ENCODE assay signal across 25 cellular contexts in genomic region chr1:202880062-202880461, GRCh38. TPM values are rescaled to one million over a fixed set of nuclear protein-coding genes. Genes with fewer than 3 reads are reported as not detected.
DNase-seq lines count a peak whose midpoint lies in the region; ATAC-seq, FAIRE-seq and TF ChIP-seq lines count a peak whose summit lies in the region.
"Had no signal": no experiment of that assay in that cellular context is flagged by ENCODE, and none has a peak within 500 bp of the region (broad histone marks: within the 10 kb centered on the region; RNA-seq: fewer than 3 reads in every experiment).

No MANE protein-coding gene starts in this region.

- H3K4me3 Mint-ChIP-seq in T-helper 17 cell = no peak overlapping the region
- H3K4me3 Mint-ChIP-seq in natural killer cell treated with Interleukin-12 subunit alpha and Interleukin-12 subunit beta and Interleukin-15 and Interleukin-18, amount 100 ng/mL, for 72 hours = no peak overlapping the region
- H3K4me3 Mint-ChIP-seq: CD8-positive, alpha-beta memory T cell; GM23338 had no signal

- no peaks in the 10 kb centered on the region for H3K27me3 ChIP-seq in K562 (ENCODE audit: control insufficient read depth in 2 of 2, insufficient read depth in 2 of 2, low read length in 2 of 2)
- H3K27me3 ChIP-seq in colonic mucosa = no peaks in the 10 kb centered on the region
- H3K27me3 ChIP-seq: BE2C had no signal

- H3K4me3 ChIP-seq in K562 (no peak overlapping the region), colonic mucosa (no peak overlapping the region), mucosa of descending colon (no peak overlapping the region)
- H3K4me3 ChIP-seq: GM12878, GM23338 had no signal

- in situ Hi-C loops in K562 (cut with MboI) = no loop called here

- H3K4me1 ChIP-seq in K562 (replicated peaks in 1 of 2; ENCODE audit: control insufficient read depth in 2 of 2, insufficient read depth in 2 of 2, low read length in 2 of 2) (no peaks in the 10 kb centered on the region; a peak in 1 of 5 replicates), colonic mucosa (no peaks in the 10 kb centered on the region), mucosa of descending colon (ENCODE audit: low read depth) (no peaks in the 10 kb centered on the region)
- H3K4me1 ChIP-seq: BE2C had no signal

- POLR2A ChIA-PET in K562 (lab: Yijun Ruan, JAX) = interaction anchor here (0.7 to 2.4 kb wide), 3 partner anchors 9 to 18 kb away, joined by 3 to 11 read pairs (median 4); partner anchors contain the start of gene RABIF

- peak; percentile 11 for FAIRE-seq in K562 (lab: Jason Lieb, UNC)
- FAIRE-seq: A204.1, GM12878, GM19239, H54, HTR-8/SVneo had no signal

- peak overlapping the region; percentile 37 for H3K27ac Mint-ChIP-seq in T-helper 17 cell
- H3K27ac Mint-ChIP-seq in natural killer cell treated with Interleukin-12 subunit alpha and Interleukin-12 subunit beta and Interleukin-15 and Interleukin-18, amount 100 ng/mL, for 72 hours = no peak overlapping the region
- H3K27ac Mint-ChIP-seq: GM23338, IgD-negative memory B cell had no signal

- H3K9me3 ChIP-seq in T-helper 17 cell (ENCODE audit: control insufficient read depth, low read length, poor library complexity, severe bottlenecking) = no peaks in the 10 kb centered on the region
- no peaks in the 10 kb centered on the region for H3K9me3 ChIP-seq in K562 (replicated peaks; ENCODE audit: control insufficient read depth, insufficient read depth, low read depth, low read length)
- H3K9me3 ChIP-seq in colonic mucosa = no peaks in the 10 kb centered on the region
- H3K9me3 ChIP-seq in mucosa of descending colon = no peaks in the 10 kb centered on the region
- H3K9me3 ChIP-seq: BE2C had no signal

- H3K9ac ChIP-seq in K562 (ENCODE audit: insufficient read depth in 1 of 2, low read depth in 2 of 2, low read length in 2 of 2) (no peak overlapping the region), colonic mucosa (ENCODE audit: low read depth in 2 of 2, low read length in 2 of 2) (no peak overlapping the region)

- no peaks in the 10 kb centered on the region for H4K20me1 ChIP-seq in K562 (replicated peaks; ENCODE audit: control insufficient read depth, insufficient read depth, low read length)

- no peak for TF ChIP-seq POLR2A in K562 (conservative IDR thresholded peaks at IDR 0.05)

- no peak for TF ChIP-seq RAD21 in K562 (CRISPR knock-in tag; conservative IDR thresholded peaks at IDR 0.05 in 1 of 2, IDR thresholded peaks at IDR 0.05 in 1 of 2)

- no peaks in the 10 kb centered on the region for H3K27me3 Mint-ChIP-seq in T-helper 17 cell
- H3K27me3 Mint-ChIP-seq in natural killer cell treated with Interleukin-12 subunit alpha and Interleukin-12 subunit beta and Interleukin-15 and Interleukin-18, amount 100 ng/mL, for 72 hours = no peaks in the 10 kb centered on the region
- H3K27me3 Mint-ChIP-seq: CD4-positive, CD25-positive, alpha-beta regulatory T cell; CD8-positive, alpha-beta memory T cell; IgD-negative memory B cell had no signal

- H3K9me3 Mint-ChIP-seq in natural killer cell treated with Interleukin-12 subunit alpha and Interleukin-12 subunit beta and Interleukin-15 and Interleukin-18, amount 100 ng/mL, for 72 hours = no peaks in the 10 kb centered on the region
- H3K9me3 Mint-ChIP-seq: CD4-positive, CD25-positive, alpha-beta regulatory T cell; CD8-positive, alpha-beta memory T cell; GM23338; IgD-negative memory B cell had no signal

- peaks cover 14% of the 10 kb centered on the region for H3K4me1 Mint-ChIP-seq in T-helper 17 cell
- H3K4me1 Mint-ChIP-seq in natural killer cell treated with Interleukin-12 subunit alpha and Interleukin-12 subunit beta and Interleukin-15 and Interleukin-18, amount 100 ng/mL, for 72 hours (ENCODE audit: low read depth in 2 of 2) = peaks cover 8 to 13% of the 10 kb centered on the region in 2 donors

- H3K79me2 ChIP-seq in K562 (ENCODE audit: control insufficient read depth, insufficient read depth, low read length) = peaks cover 5% of the 10 kb centered on the region; the same call in 1 of the 3 replicates

- H3K27ac ChIP-seq in K562 (ENCODE audit: extremely low read depth, low read depth, low read length) (no peak overlapping the region), colonic mucosa (no peak overlapping the region)

- CTCF ChIA-PET in K562 (lab: Yijun Ruan, JAX; ENCODE audit: low intra/inter-chr PET ratio) = interaction anchor here (0.6 kb wide), 1 partner anchor 991 kb away, joined by 3 read pairs; no protein-coding TSS in a partner anchor

- H3K36me3 ChIP-seq in K562 (ENCODE audit: control insufficient read depth, insufficient read depth, low read length) = peaks cover 24% of the 10 kb centered on the region
- H3K36me3 ChIP-seq in colonic mucosa = no peaks in the 10 kb centered on the region
- no peaks in the 10 kb centered on the region for H3K36me3 ChIP-seq in mucosa of descending colon (ENCODE audit: low read depth)

- H3K9me1 ChIP-seq in K562 (ENCODE audit: control insufficient read depth, insufficient read depth, low read length) = no peaks in the 10 kb centered on the region

- intact Hi-C loops in K562 (cut with micrococcal nuclease) = no loop called here
- intact Hi-C loops in colonic mucosa (cut with DNase I) = no loop called here
- intact Hi-C loops in mucosa of descending colon (cut with DNase I, micrococcal nuclease) = no loop called here

- DNase-seq in T-helper 17 cell (no peak), K562 (ENCODE audit: extremely low read depth in 1 of 4, low spot score in 3 of 4) (no peak), colonic mucosa (peak; percentile 56), mucosa of descending colon (peak in 1 of 3 donors; percentile 50), NCI-H748 treated with DMSO at 0.1 percent for 48 hours (lab: John Stamatoyannopoulos, UW) (no peak)
- no peak for DNase-seq in natural killer cell treated with Interleukin-12 subunit alpha and Interleukin-12 subunit beta and Interleukin-15 and Interleukin-18, amount 100 ng/mL, for 72 hours (ENCODE audit: low spot score)
- no peak for DNase-seq in stimulated activated naive CD4-positive, alpha-beta T cell (lab: John Stamatoyannopoulos, UW)
- DNase-seq: ACHN; BE2C; C1 segment of cervical spinal cord; CD4-positive, CD25-positive, alpha-beta regulatory T cell; CD8-positive, alpha-beta memory T cell; COR-L47; DMS 273 treated with DMSO at 0.1 percent for 48 hours; DMS53; DND-41; EL had no signal

- H2AFZ ChIP-seq in K562 (ENCODE audit: low read depth, low read length) = no peak overlapping the region
- H2AFZ ChIP-seq: GM23338 had no signal

- no peak for ATAC-seq in T-helper 17 cell
- no peak for ATAC-seq in K562
- ATAC-seq in mucosa of descending colon = peak; percentile 61
- ATAC-seq in natural killer cell treated with Interleukin-12 subunit alpha and Interleukin-12 subunit beta and Interleukin-15 and Interleukin-18, amount 100 ng/mL, for 72 hours = no peak
- ATAC-seq: GM12878, GM23338, HCT116 had no signal

- TF ChIP-seq CTCF in K562 (IDR thresholded peaks at IDR 0.05 in 2 of 3, conservative IDR thresholded peaks at IDR 0.05 in 1 of 3; ENCODE audit: insufficient read depth in 2 of 3, low read depth in 1 of 3, low read length in 3 of 3) (no peak), colonic mucosa (IDR thresholded peaks at IDR 0.05) (no peak), mucosa of descending colon (IDR thresholded peaks at IDR 0.05) (no peak)

- no peak for TF ChIP-seq EP300 in K562 (IDR thresholded peaks at IDR 0.05; ENCODE audit: low read length)

- no TSS peak for BruUV-seq in K562 (replicated peaks; lab: Mats Ljungman, UMichigan)

- peaks cover 7% of the 10 kb centered on the region for H3K36me3 Mint-ChIP-seq in T-helper 17 cell (ENCODE audit: low read depth)
- peaks cover 17% of the 10 kb centered on the region for H3K36me3 Mint-ChIP-seq in natural killer cell treated with Interleukin-12 subunit alpha and Interleukin-12 subunit beta and Interleukin-15 and Interleukin-18, amount 100 ng/mL, for 72 hours

- no peak overlapping the region for H3K4me2 ChIP-seq in K562 (ENCODE audit: insufficient read depth, low read length)
- H3K4me2 ChIP-seq: GM23338 had no signal

RNA-seq across cellular contexts. Expression of gene RABIF, which starts 8.9 kb away (rescaled TPM):
- total RNA-seq in T-helper 17 cell = 10 to 100 TPM; 10.3 to 11.1 TPM
- 8.4 and 11.4 TPM in 2 replicates for total RNA-seq in K562 (2011; cell fraction: chromatin; rRNA removed; ENCODE audit: low replicate concordance)
- 7.4 and 8.3 TPM in 2 replicates for total RNA-seq in K562 (2011; cell fraction: nucleolus; rRNA removed)
- 12.5 and 28.8 TPM in 2 replicates for total RNA-seq in K562 (2011; cell fraction: nucleoplasm; rRNA removed)
- 7.4 and 11.4 TPM in 2 replicates for total RNA-seq in K562 (2014; rRNA removed)
- total RNA-seq in K562 (2014; rRNA removed; fragmentation: Illumina TruSeq; extraction: Trizol) = 8.8 and 9.8 TPM in 2 replicates
- 13.3 and 13.4 TPM in 2 replicates for total RNA-seq in K562 (2015; rRNA removed; fragmentation: Illumina TruSeq; extraction: Trizol)
- 11.0 and 12.3 TPM in 2 replicates for total RNA-seq in K562 (2021)
- 14.9 and 17.1 TPM in 2 replicates for polyA plus RNA-seq in K562 (2011; rRNA removed)
- 11.9 and 16.6 TPM in 2 replicates for polyA plus RNA-seq in K562 (2011; cell fraction: cytosol; rRNA removed)
- polyA plus RNA-seq in K562 (2011; cell fraction: nucleus; rRNA removed) = 6.4 and 8.5 TPM in 2 replicates
- polyA plus RNA-seq in K562 (2012) = 14.5 and 15.4 TPM in 2 replicates
- 17.6 and 20.1 TPM in 2 replicates for polyA plus RNA-seq in K562 (2014; fragmentation: Illumina TruSeq; extraction: Trizol)
- 10 to 100 TPM in 1 of 2 experiments, 1 to 10 TPM in 1; 8.7 to 10.1 TPM for polyA plus RNA-seq in K562 (2014; fragmentation: Nextera tagmentation; extraction: Ambion mirVana)
- 13.8 and 14.3 TPM in 2 replicates for polyA plus RNA-seq in K562 (2014; rRNA removed)
- polyA minus RNA-seq in K562 (2011; rRNA and poly(A)+ RNA removed) = 10.8 and 12.4 TPM in 2 replicates
- polyA minus RNA-seq in K562 (2011; cell fraction: cytosol; rRNA and poly(A)+ RNA removed) = 3.1 and 5.5 TPM in 2 replicates
- 3.4 and 5.8 TPM in 2 replicates for polyA minus RNA-seq in K562 (2011; cell fraction: nucleus; rRNA and poly(A)+ RNA removed)
- 10 to 100 TPM; 11.9 to 12.0 TPM for total RNA-seq in colonic mucosa
- total RNA-seq in mucosa of descending colon = 10 to 100 TPM; 11.7 to 14.7 (median 11.9) TPM
- 10 to 100 TPM; 16.1 to 18.5 TPM for total RNA-seq in natural killer cell treated with Interleukin-12 subunit alpha and Interleukin-12 subunit beta and Interleukin-15 and Interleukin-18, amount 100 ng/mL, for 72 hours

RNA-seq across cellular contexts. Expression of gene KLHL12, which starts 47.0 kb away (rescaled TPM):
- total RNA-seq in T-helper 17 cell (10 to 100 TPM; 16.7 to 21.1 TPM), K562 (2014; rRNA removed) (30.7 and 31.5 TPM in 2 replicates), K562 (2014; rRNA removed; fragmentation: Illumina TruSeq; extraction: Trizol) (40.6 and 43.4 TPM in 2 replicates), K562 (2015; rRNA removed; fragmentation: Illumina TruSeq; extraction: Trizol) (34.7 and 35.0 TPM in 2 replicates), K562 (2021) (32.0 and 35.2 TPM in 2 replicates), colonic mucosa (10 to 100 TPM; 28.7 to 29.6 TPM), mucosa of descending colon (10 to 100 TPM; 26.4 to 33.4 (median 28.2) TPM)
- 42.0 and 56.8 TPM in 2 replicates for total RNA-seq in K562 (2011; cell fraction: chromatin; rRNA removed; ENCODE audit: low replicate concordance)
- 12.5 and 16.1 TPM in 2 replicates for total RNA-seq in K562 (2011; cell fraction: nucleolus; rRNA removed)
- 21.0 and 23.8 TPM in 2 replicates for total RNA-seq in K562 (2011; cell fraction: nucleoplasm; rRNA removed)
- polyA plus RNA-seq in K562 (2011; rRNA removed) (66.8 and 85.1 TPM in 2 replicates), K562 (2014; fragmentation: Illumina TruSeq; extraction: Trizol) (37.4 and 40.4 TPM in 2 replicates), K562 (2014; fragmentation: Nextera tagmentation; extraction: Ambion mirVana) (10 to 100 TPM; 23.1 to 25.7 TPM), K562 (2014; rRNA removed) (32.0 and 33.4 TPM in 2 replicates)
- polyA plus RNA-seq in K562 (2011; cell fraction: cytosol; rRNA removed) = 32.4 and 50.9 TPM in 2 replicates
- polyA plus RNA-seq in K562 (2011; cell fraction: nucleus; rRNA removed) = 48.0 and 65.3 TPM in 2 replicates
- 24.1 and 26.7 TPM in 2 replicates for polyA plus RNA-seq in K562 (2012)
- 102 and 119 TPM in 2 replicates for polyA minus RNA-seq in K562 (2011; rRNA and poly(A)+ RNA removed)
- polyA minus RNA-seq in K562 (2011; cell fraction: cytosol; rRNA and poly(A)+ RNA removed) = 23.5 and 28.2 TPM in 2 replicates
- polyA minus RNA-seq in K562 (2011; cell fraction: nucleus; rRNA and poly(A)+ RNA removed) = 15.8 and 27.0 TPM in 2 replicates
- total RNA-seq in natural killer cell treated with Interleukin-12 subunit alpha and Interleukin-12 subunit beta and Interleukin-15 and Interleukin-18, amount 100 ng/mL, for 72 hours = 10 to 100 TPM; 25.1 to 43.1 TPM
